1 cellular context compared by ENCODE assay signal in genomic region chr17:28728364-28729200, GRCh38.
TF ChIP-seq lines count a peak whose summit lies in the region.

TSS of gene NEK8 (plus strand) at chr17:28728788. CDS start at chr17:28728814, 26 bp downstream.

TF ChIP-seq in HepG2, 621 proteins besides CTCF, POLR2A, EP300 and RAD21 (continued from another document):
- peak; percentile 91 for TF ChIP-seq ZNF772 (CRISPR knock-in tag; IDR thresholded peaks at IDR 0.05)
- TF ChIP-seq, protein P1, sequence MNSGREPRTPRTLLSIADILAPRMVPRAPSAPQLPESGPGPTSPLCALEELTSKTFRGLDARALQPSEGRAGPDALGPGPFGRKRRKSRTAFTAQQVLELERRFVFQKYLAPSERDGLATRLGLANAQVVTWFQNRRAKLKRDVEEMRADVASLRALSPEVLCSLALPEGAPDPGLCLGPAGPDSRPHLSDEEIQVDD (CRISPR knock-in tag; IDR thresholded peaks at IDR 0.05; ENCODE audit: borderline replicate concordance) = 0 out of 2 replicates have a peak, but pooled peaks have one; percentile 30
- no peak for TF ChIP-seq ZNF484 (CRISPR knock-in tag; IDR thresholded peaks at IDR 0.05; ENCODE audit: borderline replicate concordance, low read depth)
- peak; percentile 66 for TF ChIP-seq REPIN1 (CRISPR knock-in tag; IDR thresholded peaks at IDR 0.05; ENCODE audit: borderline replicate concordance, low read depth)
- no peak for TF ChIP-seq SP5 (CRISPR knock-in tag; IDR thresholded peaks at IDR 0.05; ENCODE audit: borderline replicate concordance, low read depth)
- peak; percentile 63; the same call in 1 of the 2 replicates for TF ChIP-seq ZNF331 (CRISPR knock-in tag; IDR thresholded peaks at IDR 0.05)
- TF ChIP-seq ZSCAN31 (CRISPR knock-in tag; IDR thresholded peaks at IDR 0.05; ENCODE audit: low read depth) = 0 out of 2 replicates have a peak, but pooled peaks have one; percentile 68
- peak; percentile 59; the same call in 1 of the 2 replicates for TF ChIP-seq HDAC1 (CRISPR knock-in tag; IDR thresholded peaks at IDR 0.05)
- no peak for TF ChIP-seq SMYD3 (CRISPR knock-in tag; IDR thresholded peaks at IDR 0.05)
- peak; percentile 50; the same call in 1 of the 2 replicates for TF ChIP-seq MEF2D (CRISPR knock-in tag; IDR thresholded peaks at IDR 0.05)
- TF ChIP-seq, protein P2, sequence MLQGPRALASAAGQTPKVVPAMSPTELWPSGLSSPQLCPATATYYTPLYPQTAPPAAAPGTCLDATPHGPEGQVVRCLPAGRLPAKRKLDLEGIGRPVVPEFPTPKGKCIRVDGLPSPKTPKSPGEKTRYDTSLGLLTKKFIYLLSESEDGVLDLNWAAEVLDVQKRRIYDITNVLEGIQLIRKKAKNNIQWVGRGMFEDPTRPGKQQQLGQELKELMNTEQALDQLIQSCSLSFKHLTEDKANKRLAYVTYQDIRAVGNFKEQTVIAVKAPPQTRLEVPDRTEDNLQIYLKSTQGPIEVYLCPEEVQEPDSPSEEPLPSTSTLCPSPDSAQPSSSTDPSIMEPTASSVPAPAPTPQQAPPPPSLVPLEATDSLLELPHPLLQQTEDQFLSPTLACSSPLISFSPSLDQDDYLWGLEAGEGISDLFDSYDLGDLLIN (CRISPR knock-in tag; IDR thresholded peaks at IDR 0.05; ENCODE audit: borderline replicate concordance) = no peak
- no peak for TF ChIP-seq ZNF513 (CRISPR knock-in tag; conservative IDR thresholded peaks at IDR 0.05)
- TF ChIP-seq ATF6 (CRISPR knock-in tag; conservative IDR thresholded peaks at IDR 0.05) = no peak
- no peak for TF ChIP-seq ARHGAP35 (CRISPR knock-in tag; IDR thresholded peaks at IDR 0.05; ENCODE audit: borderline replicate concordance)
- no peak for TF ChIP-seq ZNF629 (CRISPR knock-in tag; conservative IDR thresholded peaks at IDR 0.05)
- no peak for TF ChIP-seq TFAP4 (IDR thresholded peaks at IDR 0.05; ENCODE audit: borderline replicate concordance, low read depth)
- TF ChIP-seq CAMTA2 (CRISPR knock-in tag; IDR thresholded peaks at IDR 0.05; ENCODE audit: borderline replicate concordance) = peak; percentile 36; the same call in 1 of the 2 replicates
- TF ChIP-seq ELF3 (CRISPR knock-in tag; IDR thresholded peaks at IDR 0.05) = no peak
- no peak for TF ChIP-seq KMT2A (CRISPR knock-in tag; IDR thresholded peaks at IDR 0.05)
- TF ChIP-seq ZNF12 (CRISPR knock-in tag; IDR thresholded peaks at IDR 0.05) = no peak
- TF ChIP-seq KDM6A (CRISPR knock-in tag; IDR thresholded peaks at IDR 0.05; ENCODE audit: low read depth) = no peak
- TF ChIP-seq ZNF264 (CRISPR knock-in tag; IDR thresholded peaks at IDR 0.05) = no peak
- TF ChIP-seq SCMH1 (CRISPR knock-in tag; IDR thresholded peaks at IDR 0.05; ENCODE audit: borderline replicate concordance) = no peak
- TF ChIP-seq FLYWCH1 (CRISPR knock-in tag; IDR thresholded peaks at IDR 0.05) = no peak
- no peak for TF ChIP-seq ZNF792 (CRISPR knock-in tag; IDR thresholded peaks at IDR 0.05)
- no peak for TF ChIP-seq DDIT3 (CRISPR knock-in tag; IDR thresholded peaks at IDR 0.05)
- TF ChIP-seq GTF2F1 (IDR thresholded peaks at IDR 0.05; ENCODE audit: low read length) = no peak
- TF ChIP-seq ZNF83 (CRISPR knock-in tag; IDR thresholded peaks at IDR 0.05; ENCODE audit: borderline replicate concordance) = no peak
- no peak; the same call in 1 of the 2 replicates for TF ChIP-seq RXRB (CRISPR knock-in tag; IDR thresholded peaks at IDR 0.05; ENCODE audit: borderline replicate concordance)
- TF ChIP-seq RBM22 (optimal IDR thresholded peaks at IDR 0.05; ENCODE audit: low read length) = no peak
- peak; percentile 30; the same call in 1 of the 2 replicates for TF ChIP-seq ZNF768 (CRISPR knock-in tag; IDR thresholded peaks at IDR 0.05)
- TF ChIP-seq ZNF780A (CRISPR knock-in tag; IDR thresholded peaks at IDR 0.05) = no peak
- no peak for TF ChIP-seq MBNL3 (CRISPR knock-in tag; conservative IDR thresholded peaks at IDR 0.05)
- no peak for TF ChIP-seq ZNF121 (CRISPR knock-in tag; IDR thresholded peaks at IDR 0.05)
- TF ChIP-seq, protein P3, sequence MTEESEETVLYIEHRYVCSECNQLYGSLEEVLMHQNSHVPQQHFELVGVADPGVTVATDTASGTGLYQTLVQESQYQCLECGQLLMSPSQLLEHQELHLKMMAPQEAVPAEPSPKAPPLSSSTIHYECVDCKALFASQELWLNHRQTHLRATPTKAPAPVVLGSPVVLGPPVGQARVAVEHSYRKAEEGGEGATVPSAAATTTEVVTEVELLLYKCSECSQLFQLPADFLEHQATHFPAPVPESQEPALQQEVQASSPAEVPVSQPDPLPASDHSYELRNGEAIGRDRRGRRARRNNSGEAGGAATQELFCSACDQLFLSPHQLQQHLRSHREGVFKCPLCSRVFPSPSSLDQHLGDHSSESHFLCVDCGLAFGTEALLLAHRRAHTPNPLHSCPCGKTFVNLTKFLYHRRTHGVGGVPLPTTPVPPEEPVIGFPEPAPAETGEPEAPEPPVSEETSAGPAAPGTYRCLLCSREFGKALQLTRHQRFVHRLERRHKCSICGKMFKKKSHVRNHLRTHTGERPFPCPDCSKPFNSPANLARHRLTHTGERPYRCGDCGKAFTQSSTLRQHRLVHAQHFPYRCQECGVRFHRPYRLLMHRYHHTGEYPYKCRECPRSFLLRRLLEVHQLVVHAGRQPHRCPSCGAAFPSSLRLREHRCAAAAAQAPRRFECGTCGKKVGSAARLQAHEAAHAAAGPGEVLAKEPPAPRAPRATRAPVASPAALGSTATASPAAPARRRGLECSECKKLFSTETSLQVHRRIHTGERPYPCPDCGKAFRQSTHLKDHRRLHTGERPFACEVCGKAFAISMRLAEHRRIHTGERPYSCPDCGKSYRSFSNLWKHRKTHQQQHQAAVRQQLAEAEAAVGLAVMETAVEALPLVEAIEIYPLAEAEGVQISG (CRISPR knock-in tag; IDR thresholded peaks at IDR 0.05) = no peak; the same call in 1 of the 2 replicates
- TF ChIP-seq ZNF776 (CRISPR knock-in tag; IDR thresholded peaks at IDR 0.05) = no peak
- TF ChIP-seq CC2D1A (CRISPR knock-in tag; IDR thresholded peaks at IDR 0.05) = no peak
